In genomic region chr1:30756545-30757195, GRCh38 we compare ENCODE assay signal across 8 cellular contexts.
DNase-seq lines count a peak whose midpoint lies in the region; ATAC-seq, FAIRE-seq and TF ChIP-seq lines count a peak whose summit lies in the region.

No MANE protein-coding gene starts in this region.

- DNase-seq in H54 (ENCODE audit: insufficient read length, low spot score) (peak; percentile 92), T-helper 1 cell (peak; percentile 48 to 87 (median 66)), astrocyte of the hippocampus (ENCODE audit: low read depth, low spot score) (peak; percentile 91), kidney glomerular epithelial cell (lab: John Stamatoyannopoulos, UW) (peak; percentile 20), middle frontal gyrus (ENCODE audit: extremely low spot score, low spot score) (no peak)
- peak; percentile 45 for DNase-seq in stimulated activated CD8-positive, alpha-beta memory T cell treated with anti-CD3 and anti-CD28 coated beads, Interleukin-12 subunit alpha, Interleukin-12 subunit beta, amount 100 ng/mL, for 1 hour (ENCODE audit: low read depth)

- ATAC-seq in GM19324 (IDR thresholded peaks at IDR 0.05; ENCODE audit: low FRiP score, unreplicated experiment), result no peak
- ATAC-seq in GM21367 (IDR thresholded peaks at IDR 0.05; ENCODE audit: unreplicated experiment), result no peak

- no peak for TF ChIP-seq POLR2A in H54 (IDR thresholded peaks at IDR 0.05; ENCODE audit: low read depth, low read length)

- peak; percentile 33 for FAIRE-seq in H54 (lab: Jason Lieb, UNC)
